ENCODE assay signal across 27 cellular contexts in genomic region chr9:126604706-126605105, GRCh38. TPM values are rescaled to one million over a fixed set of nuclear protein-coding genes. Genes with fewer than 3 reads are reported as not detected.
"Had no signal": no experiment of that assay in that cellular context is flagged by ENCODE, and none has a peak within 500 bp of the region (broad histone marks: within the 10 kb centered on the region; RNA-seq: fewer than 3 reads in every experiment).

No MANE protein-coding gene starts in this region.

- H3K27ac Mint-ChIP-seq: activated CD4-positive, alpha-beta T cell treated with anti-CD3 and anti-CD28 coated beads, Interleukin-2, amount 10 ng/mL, durations not matched to agents 24 days and 14 days; activated CD8-positive, alpha-beta T cell treated with anti-CD3 and anti-CD28 coated beads, Interleukin-2, amount 10 ng/mL, durations not matched to agents 7 days and 5 days; activated naive CD4-positive, alpha-beta T cell treated with anti-CD3 and anti-CD28 coated beads for 36 hours; activated naive CD8-positive, alpha-beta T cell; activated naive CD8-positive, alpha-beta T cell treated with anti-CD3 and anti-CD28 coated beads, Interleukin-2, amount 50 U/mL, for 24 hours; activated T-cell treated with anti-CD3 and anti-CD28 coated beads, Interleukin-2, amount 50 U/mL, for 24 hours; activated T-helper 2 cell treated with anti-CD3 and anti-CD28 coated beads, Interferon-gamma antibody, Interleukin-2, Interleukin-4, amounts not matched to agents 10 μg/mL and 5 μg/mL and 100 μg/mL, durations not matched to agents 14 hours and 24 hours and 36 hours had no signal

- H3K27ac ChIP-seq: brain microvascular endothelial cell, SK-N-MC had no signal

- DNase-seq: activated CD4-positive, alpha-beta T cell treated with anti-CD3 and anti-CD28 coated beads, Interleukin-2, amount 10 ng/mL, durations not matched to agents 24 days and 14 days; activated CD4-positive, alpha-beta T cell treated with anti-CD3 and anti-CD28 coated beads, Interleukin-2, amount 50 U/mL, for 4 hours; activated CD8-positive, alpha-beta T cell treated with anti-CD3 and anti-CD28 coated beads, Interleukin-2, amount 10 ng/mL, durations not matched to agents 7 days and 5 days; activated gamma-delta T cell; activated naive CD4-positive, alpha-beta T cell treated with anti-CD3 and anti-CD28 coated beads for 36 hours; activated naive CD8-positive, alpha-beta T cell treated with anti-CD3 and anti-CD28 coated beads, Interleukin-2, amount 50 U/mL, for 24 hours; activated T-cell treated with anti-CD3 and anti-CD28 coated beads, Interleukin-2, amount 50 U/mL, for 24 hours; brain microvascular endothelial cell; Kasumi-1; KG1; MG63; NCI-H1048; NCI-H1105 treated with DMSO at 0.1 percent for 48 hours; NCI-H1436; NCI-H1694; NCI-H2029; NCI-H345; NCI-H524 treated with DMSO at 0.1 percent for 48 hours; T1000 had no signal

- H3K4me3 Mint-ChIP-seq: activated CD4-positive, alpha-beta T cell treated with anti-CD3 and anti-CD28 coated beads, Interleukin-2, amount 10 ng/mL, durations not matched to agents 24 days and 14 days; activated CD8-positive, alpha-beta T cell treated with anti-CD3 and anti-CD28 coated beads, Interleukin-2, amount 10 ng/mL, durations not matched to agents 7 days and 5 days; activated naive CD4-positive, alpha-beta T cell treated with anti-CD3 and anti-CD28 coated beads for 36 hours; activated naive CD8-positive, alpha-beta T cell; activated naive CD8-positive, alpha-beta T cell treated with anti-CD3 and anti-CD28 coated beads, Interleukin-2, amount 50 U/mL, for 24 hours; activated T-cell treated with anti-CD3 and anti-CD28 coated beads, Interleukin-2, amount 50 U/mL, for 24 hours; central memory CD8-positive, alpha-beta T cell had no signal

- H3K4me3 ChIP-seq: MG63, SK-N-MC had no signal

- H3K36me3 ChIP-seq: brain microvascular endothelial cell, MG63 had no signal

- H3K27me3 ChIP-seq: MG63 had no signal

- ATAC-seq: activated CD8-positive, alpha-beta T cell treated with anti-CD3 and anti-CD28 coated beads, Interleukin-2, amount 10 ng/mL, durations not matched to agents 7 days and 5 days; activated naive CD8-positive, alpha-beta T cell treated with anti-CD3 and anti-CD28 coated beads, Interleukin-2, amount 50 U/mL, for 24 hours; Panc1 had no signal

- H3K9me3 Mint-ChIP-seq: activated CD4-positive, alpha-beta T cell treated with anti-CD3 and anti-CD28 coated beads, Interleukin-2, amount 10 ng/mL, durations not matched to agents 24 days and 14 days; activated naive CD4-positive, alpha-beta T cell treated with anti-CD3 and anti-CD28 coated beads for 36 hours; activated naive CD8-positive, alpha-beta T cell treated with anti-CD3 and anti-CD28 coated beads, Interleukin-2, amount 50 U/mL, for 24 hours; activated T-cell treated with anti-CD3 and anti-CD28 coated beads, Interleukin-2, amount 50 U/mL, for 24 hours; activated T-helper 2 cell treated with anti-CD3 and anti-CD28 coated beads, Interferon-gamma antibody, Interleukin-2, Interleukin-4, amounts not matched to agents 10 μg/mL and 5 μg/mL and 100 μg/mL, durations not matched to agents 14 hours and 24 hours and 36 hours; central memory CD8-positive, alpha-beta T cell had no signal

- H3K4me1 Mint-ChIP-seq: activated CD4-positive, alpha-beta T cell treated with anti-CD3 and anti-CD28 coated beads, Interleukin-2, amount 10 ng/mL, durations not matched to agents 24 days and 14 days; activated naive CD8-positive, alpha-beta T cell treated with anti-CD3 and anti-CD28 coated beads, Interleukin-2, amount 50 U/mL, for 24 hours; central memory CD8-positive, alpha-beta T cell had no signal

- H3K9me3 ChIP-seq: MG63 had no signal

- H3K36me3 Mint-ChIP-seq: activated naive CD8-positive, alpha-beta T cell had no signal

RNA-seq across cellular contexts. Expression of gene LMX1B, which starts 9.0 kb away (rescaled TPM):
- total RNA-seq: activated CD4-positive, alpha-beta T cell treated with anti-CD3 and anti-CD28 coated beads, Interleukin-2, amount 10 ng/mL, durations not matched to agents 24 days and 14 days; activated CD8-positive, alpha-beta T cell treated with anti-CD3 and anti-CD28 coated beads, Interleukin-2, amount 10 ng/mL, durations not matched to agents 7 days and 5 days; activated naive CD4-positive, alpha-beta T cell treated with anti-CD3 and anti-CD28 coated beads for 36 hours; activated T-helper 2 cell treated with anti-CD3 and anti-CD28 coated beads, Interferon-gamma antibody, Interleukin-2, Interleukin-4, amounts not matched to agents 10 μg/mL and 5 μg/mL and 100 μg/mL, durations not matched to agents 14 hours and 24 hours and 36 hours; RPMI7951; T-helper 1 cell treated with Interleukin-12 subunit alpha and Interleukin-12 subunit beta and Interleukin-4 antibody, amounts not matched to agents 30 ng/mL and 1 ng/mL, for 36 hours; T-helper 2 cell treated with Interferon-gamma antibody and Interleukin-4, amounts not matched to agents 100 ng/mL and 5 ng/mL, for 36 hours had no signal
